8 cellular contexts compared by ENCODE assay signal in the genomic region with DNA sequence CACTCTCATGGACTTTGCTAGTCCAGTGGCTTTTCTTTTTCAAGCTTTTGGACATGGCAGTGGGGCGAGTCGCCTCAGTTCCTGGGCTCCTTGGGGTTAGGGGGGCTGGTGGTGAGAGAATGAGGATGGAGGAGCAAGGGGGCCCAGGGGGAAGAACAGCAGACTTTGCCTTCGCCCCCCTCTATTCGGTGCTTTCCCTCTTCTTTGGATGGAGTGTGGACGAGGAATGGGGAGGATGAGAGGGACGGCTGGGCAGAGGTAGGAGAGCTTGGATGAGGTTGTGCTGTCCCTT. TPM values are rescaled to one million over a fixed set of nuclear protein-coding genes. Genes with fewer than 3 reads are reported as not detected.
DNase-seq lines count a peak whose midpoint lies in the region; ATAC-seq and TF ChIP-seq lines count a peak whose summit lies in the region.

No MANE protein-coding gene starts in this region.

- H3K9ac ChIP-seq in PC-3 (ENCODE audit: low read length) (no peak overlapping the region), neural cell (ENCODE audit: low read length) (peak overlapping the region; percentile 70)

- H3K27me3 ChIP-seq in A673 (replicated peaks; ENCODE audit: insufficient read depth, low read depth, low read length, poor library complexity) (peaks cover 98% of the 10 kb centered on the region), PC-3 (ENCODE audit: low read length) (peaks cover 20% of the 10 kb centered on the region; the same call in 1 of the 2 replicates), neural cell (ENCODE audit: insufficient read depth, low read depth, low read length) (peaks cover 35% of the 10 kb centered on the region)

- H3K27ac ChIP-seq in A673 (ENCODE audit: low read depth, low read length, poor library complexity, severe bottlenecking) (no peak overlapping the region), PC-3 (ENCODE audit: low read length) (no peak overlapping the region), neural cell (ENCODE audit: low read length) (no peak overlapping the region)

- no TSS peak for BruUV-seq in A673 (replicated peaks; lab: Mats Ljungman, UMichigan)
- no TSS peak for BruUV-seq in PC-3 (replicated peaks; lab: Mats Ljungman, UMichigan)

- no peak for ATAC-seq in PC-3
- ATAC-seq in HG02678 (IDR thresholded peaks at IDR 0.05; ENCODE audit: unreplicated experiment), result no peak
- no peak for ATAC-seq in GM21367 (IDR thresholded peaks at IDR 0.05; ENCODE audit: unreplicated experiment)

- H3K79me2 ChIP-seq in PC-3 (ENCODE audit: low read length), result no peaks in the 10 kb centered on the region
- no peaks in the 10 kb centered on the region for H3K79me2 ChIP-seq in neural cell (replicated peaks; ENCODE audit: insufficient read depth, low read length)

- TF ChIP-seq CTCF in A673 (conservative IDR thresholded peaks at IDR 0.05; ENCODE audit: low read depth, low read length) (no peak), PC-3 (conservative IDR thresholded peaks at IDR 0.05; ENCODE audit: low read depth, low read length) (no peak), epithelial cell of proximal tubule (conservative IDR thresholded peaks at IDR 0.05; ENCODE audit: low read depth, low read length) (no peak), neural cell (IDR thresholded peaks at IDR 0.05; ENCODE audit: poor library complexity, severe bottlenecking) (no peak)

- no peaks in the 10 kb centered on the region for H3K4me1 ChIP-seq in A673 (ENCODE audit: insufficient read depth, low read length, poor library complexity, severe bottlenecking)
- H3K4me1 ChIP-seq in PC-3 (ENCODE audit: insufficient read depth, low read length), result no peaks in the 10 kb centered on the region

- H3K4me2 ChIP-seq in PC-3 (ENCODE audit: low read length) (0 out of 2 replicates have a peak overlapping the region, but pooled peaks have one; percentile 68), neural cell (ENCODE audit: low read length) (peak overlapping the region; percentile 69)

- no peaks in the 10 kb centered on the region for H3K36me3 ChIP-seq in A673 (ENCODE audit: insufficient read depth, low read length, poor library complexity, severe bottlenecking)
- H3K36me3 ChIP-seq in PC-3 (ENCODE audit: low read depth, low read length), result no peaks in the 10 kb centered on the region
- no peaks in the 10 kb centered on the region for H3K36me3 ChIP-seq in neural cell (ENCODE audit: insufficient read depth, low read length)

- peak overlapping the region; percentile 39 for H3K4me3 ChIP-seq in A673 (ENCODE audit: low read depth, low read length, poor library complexity, severe bottlenecking)
- no peak overlapping the region; the same call in 1 of the 2 replicates for H3K4me3 ChIP-seq in PC-3 (ENCODE audit: low read length)
- H3K4me3 ChIP-seq in epithelial cell of proximal tubule (ENCODE audit: low read depth, low read length), result peak overlapping the region; percentile 87
- peak overlapping the region; percentile 86 for H3K4me3 ChIP-seq in neural cell (ENCODE audit: low read length)

- TF ChIP-seq RAD21 in neural cell (conservative IDR thresholded peaks at IDR 0.05), result no peak

- POLR2A ChIA-PET in A673 (lab: Charles Lee; ENCODE audit: low non-redundant PET), result interaction anchor here (0.8 kb wide), 1 partner anchor 47 kb away, joined by 7 read pairs; no protein-coding TSS in a partner anchor
- POLR2A ChIA-PET in PC-3 (lab: Charles Lee; ENCODE audit: unreplicated experiment), result no interaction called here

- H3K9me3 ChIP-seq in A673 (ENCODE audit: low read depth, low read length, poor library complexity, severe bottlenecking), result no peaks in the 10 kb centered on the region
- H3K9me3 ChIP-seq in PC-3 (ENCODE audit: low read length), result no peaks in the 10 kb centered on the region
- H3K9me3 ChIP-seq in neural cell (ENCODE audit: low read length), result no peaks in the 10 kb centered on the region

- intact Hi-C loops in A673 (cut with micrococcal nuclease; ENCODE audit: unreplicated experiment) (no loop called here), PC-3 (cut with micrococcal nuclease) (no loop called here)

- DNase-seq in A673 (ENCODE audit: low spot score) (no peak), PC-3 (no peak), epithelial cell of proximal tubule (ENCODE audit: low read depth) (no peak), NCI-H1694 (lab: John Stamatoyannopoulos, UW) (no peak), UCSD-AML1 (lab: John Stamatoyannopoulos, UW; ENCODE audit: unreplicated experiment) (no peak)

- H3K9me2 ChIP-seq in PC-3 (replicated peaks; ENCODE audit: low read length) (no peaks in the 10 kb centered on the region), neural cell (ENCODE audit: insufficient read depth, low read length) (no peaks in the 10 kb centered on the region)

- H3F3A ChIP-seq in PC-3 (ENCODE audit: low read length, unreplicated experiment) (no peaks in the 10 kb centered on the region), neural cell (ENCODE audit: insufficient read depth, low read length, poor library complexity, severe bottlenecking) (no peaks in the 10 kb centered on the region)

- H4K20me1 ChIP-seq in PC-3 (ENCODE audit: low read length), result no peaks in the 10 kb centered on the region
- no peaks in the 10 kb centered on the region for H4K20me1 ChIP-seq in neural cell (ENCODE audit: insufficient read depth)

- H2AFZ ChIP-seq in PC-3 (ENCODE audit: low read length) (0 out of 2 replicates have a peak overlapping the region, but pooled peaks have one; percentile 55), neural cell (ENCODE audit: low read depth, low read length) (peak overlapping the region; percentile 48)

- CTCF ChIA-PET in A673 (lab: Charles Lee) (no interaction called here), PC-3 (lab: Charles Lee) (no interaction called here)

- TF ChIP-seq EP300 in neural cell (conservative IDR thresholded peaks at IDR 0.05; ENCODE audit: poor library complexity, severe bottlenecking), result no peak

TF ChIP-seq in neural cell, 6 proteins besides CTCF, POLR2A, EP300 and RAD21:
- TF ChIP-seq POLR2AphosphoS5 (IDR thresholded peaks at IDR 0.05), result no peak
- TF ChIP-seq MXI1 (conservative IDR thresholded peaks at IDR 0.05; ENCODE audit: poor library complexity, severe bottlenecking), result no peak
- TF ChIP-seq, protein P1, sequence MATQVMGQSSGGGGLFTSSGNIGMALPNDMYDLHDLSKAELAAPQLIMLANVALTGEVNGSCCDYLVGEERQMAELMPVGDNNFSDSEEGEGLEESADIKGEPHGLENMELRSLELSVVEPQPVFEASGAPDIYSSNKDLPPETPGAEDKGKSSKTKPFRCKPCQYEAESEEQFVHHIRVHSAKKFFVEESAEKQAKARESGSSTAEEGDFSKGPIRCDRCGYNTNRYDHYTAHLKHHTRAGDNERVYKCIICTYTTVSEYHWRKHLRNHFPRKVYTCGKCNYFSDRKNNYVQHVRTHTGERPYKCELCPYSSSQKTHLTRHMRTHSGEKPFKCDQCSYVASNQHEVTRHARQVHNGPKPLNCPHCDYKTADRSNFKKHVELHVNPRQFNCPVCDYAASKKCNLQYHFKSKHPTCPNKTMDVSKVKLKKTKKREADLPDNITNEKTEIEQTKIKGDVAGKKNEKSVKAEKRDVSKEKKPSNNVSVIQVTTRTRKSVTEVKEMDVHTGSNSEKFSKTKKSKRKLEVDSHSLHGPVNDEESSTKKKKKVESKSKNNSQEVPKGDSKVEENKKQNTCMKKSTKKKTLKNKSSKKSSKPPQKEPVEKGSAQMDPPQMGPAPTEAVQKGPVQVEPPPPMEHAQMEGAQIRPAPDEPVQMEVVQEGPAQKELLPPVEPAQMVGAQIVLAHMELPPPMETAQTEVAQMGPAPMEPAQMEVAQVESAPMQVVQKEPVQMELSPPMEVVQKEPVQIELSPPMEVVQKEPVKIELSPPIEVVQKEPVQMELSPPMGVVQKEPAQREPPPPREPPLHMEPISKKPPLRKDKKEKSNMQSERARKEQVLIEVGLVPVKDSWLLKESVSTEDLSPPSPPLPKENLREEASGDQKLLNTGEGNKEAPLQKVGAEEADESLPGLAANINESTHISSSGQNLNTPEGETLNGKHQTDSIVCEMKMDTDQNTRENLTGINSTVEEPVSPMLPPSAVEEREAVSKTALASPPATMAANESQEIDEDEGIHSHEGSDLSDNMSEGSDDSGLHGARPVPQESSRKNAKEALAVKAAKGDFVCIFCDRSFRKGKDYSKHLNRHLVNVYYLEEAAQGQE (IDR thresholded peaks at IDR 0.05; ENCODE audit: borderline replicate concordance), result no peak
- TF ChIP-seq SMC3 (conservative IDR thresholded peaks at IDR 0.05; ENCODE audit: poor library complexity), result no peak

RNA-seq across cellular contexts. Expression of a gene that starts 0.3 kb away (rescaled TPM):
- total RNA-seq in A673 (2021) (0.34 and 0.57 TPM in 2 replicates), PC-3 (2014; rRNA removed) (0.06 TPM in 1 of 2 replicates, not detected in the other), epithelial cell of proximal tubule (0.43 and 0.92 TPM in 2 replicates)
- polyA plus RNA-seq in neural cell, result 18.7 and 19.3 TPM in 2 replicates
- 199 and 207 TPM in 2 replicates for polyA minus RNA-seq in neural cell
